8 cellular contexts compared by ENCODE assay signal in the genomic region with DNA sequence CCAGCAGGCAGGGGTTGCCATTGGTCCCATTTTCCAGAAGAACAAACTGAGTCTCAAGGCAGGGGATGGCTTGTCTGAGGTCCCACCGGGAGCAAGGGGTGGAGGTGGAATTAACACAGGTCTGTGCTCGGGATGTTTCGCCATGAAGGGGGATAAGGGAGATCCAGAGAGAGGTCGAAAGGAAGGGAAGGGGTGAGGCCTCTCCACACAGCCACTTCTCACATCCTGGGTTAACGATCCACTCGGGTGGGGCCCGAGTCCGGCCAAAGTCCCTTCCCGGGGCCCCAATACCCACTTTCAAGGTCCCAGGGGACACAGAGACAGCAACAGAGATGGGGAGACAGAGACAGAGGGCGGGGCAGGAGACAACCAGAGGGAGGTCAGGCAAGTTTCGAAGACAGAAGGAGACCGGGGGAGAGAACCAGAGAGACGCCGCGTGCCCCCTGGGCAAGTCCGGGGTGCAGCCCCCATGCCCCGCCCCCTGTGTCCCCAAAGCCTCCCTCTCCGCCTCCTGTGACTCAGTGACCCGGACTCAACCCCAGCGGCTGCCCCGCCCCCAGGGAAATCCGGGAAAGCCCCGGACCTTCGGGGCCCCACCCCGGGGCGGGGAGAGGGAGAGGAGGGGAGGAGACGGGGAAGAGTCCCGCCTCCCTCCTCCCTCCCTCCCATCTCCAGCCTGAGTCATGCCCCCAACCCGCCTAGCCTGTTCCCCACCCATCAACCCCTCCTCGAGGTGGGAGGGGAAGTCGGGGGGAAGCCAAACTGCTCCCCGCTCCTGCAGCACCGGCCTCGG. TPM values are rescaled to one million over a fixed set of nuclear protein-coding genes. Genes with fewer than 3 reads are reported as not detected.
DNase-seq lines count a peak whose midpoint lies in the region; ATAC-seq and TF ChIP-seq lines count a peak whose summit lies in the region.

No MANE protein-coding gene starts in this region.

- peak overlapping the region; percentile 91 for H3K4me3 Mint-ChIP-seq in activated CD4-positive, alpha-beta T cell treated with anti-CD3 and anti-CD28 coated beads for 36 hours
- peak overlapping the region; percentile 85 for H3K4me3 Mint-ChIP-seq in chondrocyte (ENCODE audit: unreplicated experiment)

- POLR2A ChIA-PET in activated CD4-positive, alpha-beta T cell treated with anti-CD3 and anti-CD28 coated beads for 36 hours (lab: Charles Lee): no interaction called here

- peaks cover 43% of the 10 kb centered on the region for H3K4me1 Mint-ChIP-seq in activated CD4-positive, alpha-beta T cell treated with anti-CD3 and anti-CD28 coated beads for 36 hours
- peaks cover 73% of the 10 kb centered on the region for H3K4me1 Mint-ChIP-seq in chondrocyte (ENCODE audit: low read depth)

- no peaks in the 10 kb centered on the region for H3K27me3 ChIP-seq in layer of hippocampus (ENCODE audit: control insufficient read depth, insufficient read depth, low read length)

- no peaks in the 10 kb centered on the region for H3K9me3 Mint-ChIP-seq in activated CD4-positive, alpha-beta T cell treated with anti-CD3 and anti-CD28 coated beads for 36 hours (ENCODE audit: low read depth)
- no peaks in the 10 kb centered on the region for H3K9me3 Mint-ChIP-seq in chondrocyte (ENCODE audit: low read depth)

- DNase-seq in DMS 273 (lab: John Stamatoyannopoulos, UW; ENCODE audit: unreplicated experiment) (peak; percentile 89), NCI-H1694 (lab: John Stamatoyannopoulos, UW) (peak; percentile 73), chondrocyte (ENCODE audit: low spot score) (no peak), inferior parietal cortex (ENCODE audit: extremely low spot score) (no peak)
- peak; percentile 98 for DNase-seq in activated CD4-positive, alpha-beta T cell treated with anti-CD3 and anti-CD28 coated beads for 36 hours
- DNase-seq in stimulated activated CD4-positive, alpha-beta T cell treated with anti-CD3 and anti-CD28 coated beads, Interleukin-1b, Interleukin-23, amount 100 ng/mL, for 4 hours (ENCODE audit: low read depth in 2 of 2): peak; percentile 91 to 95

- peak overlapping the region; percentile 69 for H3K27ac ChIP-seq in layer of hippocampus (ENCODE audit: low read depth, low read length)

- no peaks in the 10 kb centered on the region for H3K27me3 Mint-ChIP-seq in activated CD4-positive, alpha-beta T cell treated with anti-CD3 and anti-CD28 coated beads for 36 hours
- H3K27me3 Mint-ChIP-seq in chondrocyte (ENCODE audit: low read depth): no peaks in the 10 kb centered on the region

- peaks cover 29% of the 10 kb centered on the region for H3K36me3 Mint-ChIP-seq in activated CD4-positive, alpha-beta T cell treated with anti-CD3 and anti-CD28 coated beads for 36 hours (ENCODE audit: low read depth)
- no peaks in the 10 kb centered on the region for H3K36me3 Mint-ChIP-seq in chondrocyte (ENCODE audit: low read depth)

- peak overlapping the region; percentile 95 for H3K27ac Mint-ChIP-seq in activated CD4-positive, alpha-beta T cell treated with anti-CD3 and anti-CD28 coated beads for 36 hours
- peak overlapping the region; percentile 95 for H3K27ac Mint-ChIP-seq in chondrocyte (ENCODE audit: unreplicated experiment)

- CTCF ChIA-PET in activated CD4-positive, alpha-beta T cell treated with anti-CD3 and anti-CD28 coated beads for 36 hours (lab: Charles Lee): no interaction called here

- TF ChIP-seq CTCF in chondrocyte (IDR thresholded peaks at IDR 0.05): no peak

- intact Hi-C loops in activated CD4-positive, alpha-beta T cell treated with anti-CD3 and anti-CD28 coated beads for 36 hours (cut with DNase I, micrococcal nuclease): loop anchor here (1.0 to 5.0 kb wide), 12 partner anchors 23 to 1285 kb away; partner anchors contain the start of genes BLOC1S3 (in 1 of the 2), CLPTM1 (in 1 of the 2), RELB (in 1 of the 2) and TRAPPC6A (in 1 of the 2)

- peak; percentile 34 for ATAC-seq in GM21619 (IDR thresholded peaks at IDR 0.05; ENCODE audit: unreplicated experiment)
- peak; percentile 85 for ATAC-seq in activated CD4-positive, alpha-beta T cell treated with anti-CD3 and anti-CD28 coated beads for 36 hours

RNA-seq across cellular contexts. Expression of gene BCL3, which starts 1.4 kb away (rescaled TPM):
- total RNA-seq in activated CD4-positive, alpha-beta T cell treated with anti-CD3 and anti-CD28 coated beads for 36 hours: 10 to 100 TPM; 56.2 to 81.5 TPM
- total RNA-seq in chondrocyte: 9.2 to 14.9 TPM (median 11.8 TPM) in 3 replicates

RNA-seq across cellular contexts. Expression of gene CBLC, which starts 30.5 kb away (rescaled TPM):
- total RNA-seq in activated CD4-positive, alpha-beta T cell treated with anti-CD3 and anti-CD28 coated beads for 36 hours: not detected
- not detected in 3 replicates for total RNA-seq in chondrocyte

RNA-seq across cellular contexts. Expression of gene CEACAM16, which starts 48.2 kb away (rescaled TPM):
- total RNA-seq in activated CD4-positive, alpha-beta T cell treated with anti-CD3 and anti-CD28 coated beads for 36 hours: not detected
- not detected in 3 replicates for total RNA-seq in chondrocyte

Comparison
In these comparisons a context has a peak if more than half of its experiments do, and no peak if none do; other contexts are left out.
1. DNase-seq: peak in DMS 273 (single experiment), NCI-H1694 (single experiment), activated CD4-positive, alpha-beta T cell treated with anti-CD3 and anti-CD28 coated beads for 36 hours (single experiment) and stimulated activated CD4-positive, alpha-beta T cell treated with anti-CD3 and anti-CD28 coated beads, Interleukin-1b, Interleukin-23, amount 100 ng/mL, for 4 hours (2 of 2); none in chondrocyte (single experiment) and inferior parietal cortex (single experiment).